ENCODE assay signal across 1 cellular context in the genomic region with DNA sequence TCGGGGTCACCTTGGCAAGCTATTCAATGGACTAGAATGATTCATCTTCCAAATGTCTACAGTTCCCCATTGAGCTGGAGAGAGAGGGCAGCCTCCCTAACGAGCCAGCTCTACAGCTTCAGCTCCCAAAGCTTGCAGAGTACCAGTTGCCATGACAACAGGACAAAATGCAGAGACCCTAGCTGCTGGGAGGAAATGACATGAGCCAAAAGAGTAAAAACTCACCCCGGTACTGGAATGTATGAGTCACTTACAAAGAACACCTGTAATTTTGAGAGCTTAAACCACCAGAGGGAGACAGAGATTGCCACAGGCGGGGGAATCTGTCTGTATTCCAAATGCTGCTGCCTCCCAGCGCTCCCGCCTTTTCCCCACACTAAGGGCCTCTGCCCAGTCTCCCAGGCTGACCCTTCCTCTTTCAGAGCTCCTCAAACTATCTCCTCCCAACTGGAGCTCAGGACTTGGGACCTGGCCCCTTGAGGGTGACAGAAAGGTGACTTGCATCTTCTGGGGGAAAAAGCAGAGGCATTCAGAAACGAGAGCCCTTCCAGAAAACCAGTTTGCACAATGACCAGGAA.
TF ChIP-seq lines count a peak whose summit lies in the region.

No MANE protein-coding gene starts in this region.

TF ChIP-seq in H1, 55 proteins besides CTCF, POLR2A, EP300 and RAD21 (continued from another document):
- TF ChIP-seq NANOG (IDR thresholded peaks at IDR 0.05; ENCODE audit: insufficient read depth, low read depth, low read length, poor library complexity, severe bottlenecking), result peak; percentile 7
- TF ChIP-seq, protein P1, sequence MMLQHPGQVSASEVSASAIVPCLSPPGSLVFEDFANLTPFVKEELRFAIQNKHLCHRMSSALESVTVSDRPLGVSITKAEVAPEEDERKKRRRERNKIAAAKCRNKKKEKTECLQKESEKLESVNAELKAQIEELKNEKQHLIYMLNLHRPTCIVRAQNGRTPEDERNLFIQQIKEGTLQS (IDR thresholded peaks at IDR 0.05; ENCODE audit: insufficient read depth, low read depth, low read length), result peak; percentile 79
- TF ChIP-seq YY1 (IDR thresholded peaks at IDR 0.05; ENCODE audit: low read depth, low read length), result 0 out of 2 replicates have a peak, but pooled peaks have one; percentile 48
- no peak for TF ChIP-seq RBBP5 (IDR thresholded peaks at IDR 0.05; ENCODE audit: borderline replicate concordance, low read depth, low read length)
